Comparison of ENCODE assay signal across 9 cellular contexts in the genomic region with DNA sequence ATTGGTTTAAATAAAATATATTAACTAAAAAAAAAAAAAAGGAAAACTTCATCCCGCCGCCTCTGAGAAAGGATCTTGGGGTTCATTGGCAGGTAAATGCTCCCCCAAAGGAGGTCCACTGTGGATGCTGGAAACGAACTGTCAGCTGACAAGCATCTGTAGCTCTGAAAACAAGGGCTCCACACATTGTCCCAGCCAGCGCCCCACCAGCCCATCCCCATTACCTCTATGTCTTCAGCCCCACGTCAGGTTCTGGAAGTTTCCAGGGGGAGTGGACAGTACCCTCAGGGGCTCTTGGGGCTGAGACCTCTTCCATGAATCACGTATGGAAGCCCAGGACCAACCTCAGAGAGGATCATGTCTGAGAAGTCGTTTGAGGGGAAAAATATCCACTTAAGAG.
A peak's percentile ranks its signal among the peaks of the same experiment; 100 is the strongest.
DNase-seq lines count a peak whose midpoint lies in the region; ATAC-seq and TF ChIP-seq lines count a peak whose summit lies in the region.
"Had no signal": no experiment of that assay in that cellular context is flagged by ENCODE, and none has a peak within 500 bp of the region (broad histone marks: within the 10 kb centered on the region; RNA-seq: fewer than 3 reads in every experiment).

No MANE protein-coding gene starts in this region.

- no peaks in the 10 kb centered on the region for H3K27me3 Mint-ChIP-seq in activated naive CD4-positive, alpha-beta T cell treated with anti-CD3 and anti-CD28 coated beads for 36 hours (ENCODE audit: low read depth)
- H3K27me3 Mint-ChIP-seq in mesothelial cell of epicardium (ENCODE audit: low read depth) (no peaks in the 10 kb centered on the region), type B pancreatic cell (peaks cover 23% of the 10 kb centered on the region)

- ATAC-seq in GM21526 (IDR thresholded peaks at IDR 0.05; ENCODE audit: low FRiP score, unreplicated experiment), result no peak
- ATAC-seq in GM21786 (IDR thresholded peaks at IDR 0.05; ENCODE audit: unreplicated experiment), result no peak

- intact Hi-C loops in activated naive CD4-positive, alpha-beta T cell treated with anti-CD3 and anti-CD28 coated beads for 36 hours (cut with micrococcal nuclease), result no loop called here

- CTCF ChIA-PET in activated naive CD4-positive, alpha-beta T cell treated with anti-CD3 and anti-CD28 coated beads for 36 hours (lab: Charles Lee), result interaction anchor here (1.0 kb wide), 1 partner anchor 37 kb away, joined by 3 read pairs; no protein-coding TSS in a partner anchor

- no peaks in the 10 kb centered on the region for H3K9me3 Mint-ChIP-seq in activated naive CD4-positive, alpha-beta T cell treated with anti-CD3 and anti-CD28 coated beads for 36 hours
- H3K9me3 Mint-ChIP-seq in mesothelial cell of epicardium, result no peaks in the 10 kb centered on the region
- H3K9me3 Mint-ChIP-seq in type B pancreatic cell, result no peaks in the 10 kb centered on the region

- peaks cover 24% of the 10 kb centered on the region for H3K4me1 Mint-ChIP-seq in activated naive CD4-positive, alpha-beta T cell treated with anti-CD3 and anti-CD28 coated beads for 36 hours (ENCODE audit: low read depth)
- H3K4me1 Mint-ChIP-seq in mesothelial cell of epicardium (peaks cover 25% of the 10 kb centered on the region), type B pancreatic cell (ENCODE audit: unreplicated experiment) (no peaks in the 10 kb centered on the region)

- TF ChIP-seq CTCF in mesothelial cell of epicardium (IDR thresholded peaks at IDR 0.05; ENCODE audit: unreplicated experiment) (no peak), type B pancreatic cell (conservative IDR thresholded peaks at IDR 0.05) (no peak)

- H3K36me3 Mint-ChIP-seq in activated naive CD4-positive, alpha-beta T cell treated with anti-CD3 and anti-CD28 coated beads for 36 hours (ENCODE audit: low read depth), result no peaks in the 10 kb centered on the region
- H3K36me3 Mint-ChIP-seq in mesothelial cell of epicardium (no peaks in the 10 kb centered on the region), type B pancreatic cell (no peaks in the 10 kb centered on the region)

- H3K4me3 Mint-ChIP-seq in activated naive CD4-positive, alpha-beta T cell treated with anti-CD3 and anti-CD28 coated beads for 36 hours, result peak overlapping the region; percentile 82
- H3K4me3 Mint-ChIP-seq in mesothelial cell of epicardium (peak overlapping the region; percentile 76), type B pancreatic cell (peak overlapping the region; percentile 52)

- peak overlapping the region; percentile 89 for H3K27ac Mint-ChIP-seq in activated naive CD4-positive, alpha-beta T cell treated with anti-CD3 and anti-CD28 coated beads for 36 hours
- peak overlapping the region; percentile 89 for H3K27ac Mint-ChIP-seq in mesothelial cell of epicardium
- no peak overlapping the region for H3K27ac Mint-ChIP-seq in type B pancreatic cell

- DNase-seq in activated naive CD4-positive, alpha-beta T cell treated with anti-CD3 and anti-CD28 coated beads for 36 hours, result no peak
- DNase-seq in activated naive CD4-positive, alpha-beta T cell (lab: John Stamatoyannopoulos, UW), result no peak
- DNase-seq in caudate nucleus (lab: John Stamatoyannopoulos, UW), result no peak
- DNase-seq in mesothelial cell of epicardium (ENCODE audit: low spot score in 2 of 2, unreplicated experiment in 2 of 2), result no peak
- DNase-seq in type B pancreatic cell (ENCODE audit: extremely low spot score, unreplicated experiment), result no peak
- no peak for DNase-seq in central memory CD4-positive, alpha-beta T cell
- DNase-seq: NCI-H1105 had no signal

- peak overlapping the region; percentile 96 for H3K27ac ChIP-seq in caudate nucleus (ENCODE audit: low read depth, low read length)
